In the genomic region with DNA sequence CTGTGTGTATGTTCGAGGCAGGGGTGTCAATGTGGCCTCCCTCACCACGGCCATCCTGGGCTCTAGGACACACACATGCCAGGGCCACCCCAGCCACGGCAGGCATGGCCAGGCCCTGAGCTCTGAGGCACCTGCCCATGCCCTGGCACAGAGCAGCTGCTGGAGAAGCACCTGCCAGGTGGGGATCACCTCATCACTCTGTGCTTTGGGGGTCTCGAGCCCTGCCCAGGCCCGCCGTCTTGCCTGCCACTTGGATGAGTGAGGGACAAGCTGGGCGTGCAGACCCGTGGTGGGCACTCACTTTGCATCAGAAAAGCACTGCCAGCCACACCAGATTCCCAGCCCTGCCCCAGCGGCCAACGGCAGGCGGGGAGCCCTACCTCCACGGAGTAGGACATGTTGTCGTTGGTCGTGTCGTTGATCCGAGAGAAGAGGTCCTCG, we compare ENCODE assay signal across 14 cellular contexts. TPM values are rescaled to one million over a fixed set of nuclear protein-coding genes. Genes with fewer than 3 reads are reported as not detected.
"Had no signal": no experiment of that assay in that cellular context is flagged by ENCODE, and none has a peak within 500 bp of the region (broad histone marks: within the 10 kb centered on the region; RNA-seq: fewer than 3 reads in every experiment).

No MANE protein-coding gene starts in this region.

- H3K27me3 ChIP-seq: ascending aorta, dorsolateral prefrontal cortex had no signal

- H3K36me3 ChIP-seq: ascending aorta, heart right ventricle had no signal

- H3K4me1 ChIP-seq: ascending aorta, heart right ventricle had no signal

- H3K27me3 Mint-ChIP-seq: activated CD4-positive, alpha-beta memory T cell treated with anti-CD3 and anti-CD28 coated beads for 36 hours had no signal

- H3K4me1 Mint-ChIP-seq: endodermal cell; stimulated activated memory B cell treated with anti-CD40 and anti-IgM and Interleukin-4, amounts not matched to agents 10 μg/mL and 1 μg/mL and 100 μg/mL, for 72 hours had no signal

- H3K27ac Mint-ChIP-seq: activated CD4-positive, alpha-beta memory T cell treated with anti-CD3 and anti-CD28 coated beads for 36 hours; endodermal cell; nephron; stimulated activated memory B cell treated with anti-CD40 and anti-IgM and Interleukin-4, amounts not matched to agents 10 μg/mL and 1 μg/mL and 100 μg/mL, for 72 hours had no signal

- H3K27ac ChIP-seq: ascending aorta, heart right ventricle had no signal

- H3K9me3 Mint-ChIP-seq: activated CD4-positive, alpha-beta memory T cell treated with anti-CD3 and anti-CD28 coated beads for 36 hours; endodermal cell; nephron; stimulated activated memory B cell treated with anti-CD40 and anti-IgM and Interleukin-4, amounts not matched to agents 10 μg/mL and 1 μg/mL and 100 μg/mL, for 72 hours had no signal

- H3K9me3 ChIP-seq: ascending aorta, heart right ventricle had no signal

- H3K36me3 Mint-ChIP-seq: activated CD4-positive, alpha-beta memory T cell treated with anti-CD3 and anti-CD28 coated beads for 36 hours; stimulated activated memory B cell treated with anti-CD40 and anti-IgM and Interleukin-4, amounts not matched to agents 10 μg/mL and 1 μg/mL and 100 μg/mL, for 72 hours had no signal

- DNase-seq: activated CD4-positive, alpha-beta memory T cell treated with anti-CD3 and anti-CD28 coated beads for 36 hours; activated CD4-positive, alpha-beta T cell treated with anti-CD3 and anti-CD28 coated beads for 1 hour; activated naive CD4-positive, alpha-beta T cell treated with Interleukin-2 at 50 U/mL for 16 hours; endodermal cell; mesenchymal stem cell; stimulated activated CD4-positive, alpha-beta T cell treated with anti-CD3 and anti-CD28 coated beads, Interleukin-2, amount 100 ng/mL, for 48 hours; T1000 had no signal

- H3K4me3 ChIP-seq: ascending aorta, dorsolateral prefrontal cortex, heart right ventricle had no signal

- ATAC-seq: SK-N-SH treated with all-trans-retinoic acid at 6 μM for 48 hours; stimulated activated memory B cell treated with anti-CD40 and anti-IgM and Interleukin-4, amounts not matched to agents 10 μg/mL and 1 μg/mL and 100 μg/mL, for 72 hours had no signal

- H3K4me3 Mint-ChIP-seq: activated CD4-positive, alpha-beta memory T cell treated with anti-CD3 and anti-CD28 coated beads for 36 hours; endodermal cell; nephron; stimulated activated memory B cell treated with anti-CD40 and anti-IgM and Interleukin-4, amounts not matched to agents 10 μg/mL and 1 μg/mL and 100 μg/mL, for 72 hours had no signal

RNA-seq across cellular contexts. Expression of a gene that starts 33.1 kb away (rescaled TPM):
- total RNA-seq: bronchial epithelial cell had no signal
